Comparison of ENCODE assay signal across 18 cellular contexts in genomic region chr10:48195803-48196202, GRCh38.
DNase-seq lines count a peak whose midpoint lies in the region; ATAC-seq, FAIRE-seq and TF ChIP-seq lines count a peak whose summit lies in the region.
"Had no signal": no experiment of that assay in that cellular context is flagged by ENCODE, and none has a peak within 500 bp of the region (broad histone marks: within the 10 kb centered on the region; RNA-seq: fewer than 3 reads in every experiment).

No MANE protein-coding gene starts in this region.

- H3K27me3 Mint-ChIP-seq in Calu3 (ENCODE audit: unreplicated experiment) = no peaks in the 10 kb centered on the region
- H3K27me3 Mint-ChIP-seq: CD4-positive, alpha-beta memory T cell had no signal

- no peak overlapping the region for H2BK120ac ChIP-seq in H1 (replicated peaks; ENCODE audit: low read depth, low read length)

- H3K4ac ChIP-seq in H1 (replicated peaks; ENCODE audit: insufficient read length, low read depth, low read length) = no peak overlapping the region

- 0 out of 2 replicates have a peak overlapping the region, but pooled peaks have one; percentile 81 for H2AFZ ChIP-seq in H1 (ENCODE audit: low read length)

- no TSS peak for BruUV-seq in Calu3 (replicated peaks; lab: Mats Ljungman, UMichigan)

- H3K36me3 ChIP-seq in H1 (ENCODE audit: control insufficient read depth in 2 of 4, insufficient read depth in 4 of 4, low read length in 3 of 4) (no peaks in the 10 kb centered on the region), right lobe of liver (no peaks in the 10 kb centered on the region)

- peak overlapping the region; percentile 56; the same call in 1 of the 2 replicates for H3K27ac ChIP-seq in VCaP
- no peak overlapping the region for H3K27ac ChIP-seq in H1 (ENCODE audit: low read depth, low read length)
- no peak overlapping the region for H3K27ac ChIP-seq in right lobe of liver

- TF ChIP-seq RAD21 in H1 (IDR thresholded peaks at IDR 0.05 in 1 of 2, conservative IDR thresholded peaks at IDR 0.05 in 1 of 2; ENCODE audit: low read depth in 2 of 2, low read length in 2 of 2) = 0 out of 4 replicates have a peak, but pooled peaks of 1 of the 2 experiments have one; percentile 10

- TF ChIP-seq CTCF in VCaP (conservative IDR thresholded peaks at IDR 0.05) (no peak), H1 (IDR thresholded peaks at IDR 0.05; ENCODE audit: control extremely low read depth in 1 of 3, insufficient read depth in 1 of 3, low read depth in 1 of 3, low read length in 3 of 3) (0 out of 4 replicates have a peak, but pooled peaks of 1 of the 3 experiments have one; percentile 8), right lobe of liver (IDR thresholded peaks at IDR 0.05) (no peak), Calu3 (IDR thresholded peaks at IDR 0.05; ENCODE audit: unreplicated experiment) (no peak)

- H3K9me3 ChIP-seq in H1 (ENCODE audit: insufficient read depth in 2 of 2, low read depth in 1 of 2, low read length in 1 of 2) (no peaks in the 10 kb centered on the region), right lobe of liver (no peaks in the 10 kb centered on the region)

- POLR2A ChIA-PET in H1 (lab: Charles Lee; ENCODE audit: partially characterized antibody) = no interaction called here

- H3K4me1 ChIP-seq in H1 (replicated peaks in 1 of 4; ENCODE audit: control insufficient read depth in 3 of 4, insufficient read depth in 4 of 4, low read length in 3 of 4) (peaks cover 0 to 4% (median 0%) of the 10 kb centered on the region in 4 experiments; a peak in 2 of 7 replicates), right lobe of liver (no peaks in the 10 kb centered on the region)

- H2BK20ac ChIP-seq in H1 (ENCODE audit: low read length) = no peak overlapping the region

- H3K23ac ChIP-seq in H1 (ENCODE audit: insufficient read length) = no peak overlapping the region

- H3K79me1 ChIP-seq in H1 (ENCODE audit: low read depth, low read length) = no peaks in the 10 kb centered on the region

- ATAC-seq in right lobe of liver (no peak), GM19452 (IDR thresholded peaks at IDR 0.05; ENCODE audit: unreplicated experiment) (no peak)

- FAIRE-seq in H1 (lab: Jason Lieb, UNC) = no peak
- FAIRE-seq: GM12891, GM18507 had no signal

- H3K4me3 ChIP-seq in H1 (ENCODE audit: extremely low read depth in 1 of 4, insufficient read depth in 2 of 4, low read depth in 3 of 4, low read length in 4 of 4) = no peak overlapping the region
- H3K4me3 ChIP-seq in right lobe of liver = no peak overlapping the region

- no peaks in the 10 kb centered on the region for H3K27me3 ChIP-seq in H1 (replicated peaks in 1 of 4; ENCODE audit: control insufficient read depth in 3 of 4, extremely low read depth in 1 of 4, insufficient read depth in 3 of 4, low read length in 3 of 4)
- no peaks in the 10 kb centered on the region for H3K27me3 ChIP-seq in right lobe of liver

- no peak overlapping the region for H3K18ac ChIP-seq in H1 (ENCODE audit: extremely low read depth, low read length)

- CTCF ChIA-PET in H1 (lab: Charles Lee; ENCODE audit: partially characterized antibody) (interaction anchor here (0.7 to 1.7 kb wide), 4 partner anchors 14 to 46 kb away, joined by 3 to 4 read pairs (median 4); no protein-coding TSS in a partner anchor), Calu3 (lab: Charles Lee) (no interaction called here)

- DNase-seq in NCI-H82 (lab: John Stamatoyannopoulos, UW) (peak; percentile 60), H1 (ENCODE audit: low read depth in 1 of 2, low spot score in 2 of 2) (no peak), islet precursor cell (peak; percentile 35), right lobe of liver (no peak), Calu3 (no peak), retina (no peak)
- DNase-seq: C1 segment of cervical spinal cord; CD4-positive, alpha-beta memory T cell; COR-L47; EL; GF-D8; GOT3; H7; HCEC 1CT had no signal

- no peaks in the 10 kb centered on the region for H3K23me2 ChIP-seq in H1 (ENCODE audit: low read depth, low read length)

- H3K4me2 ChIP-seq in H1 (ENCODE audit: insufficient read depth in 1 of 2, low read depth in 2 of 2, low read length in 2 of 2) = no peak overlapping the region

- intact Hi-C loops in right lobe of liver (cut with DNase I) (no loop called here), Calu3 (cut with micrococcal nuclease; ENCODE audit: unreplicated experiment) (no loop called here)

- no peak for TF ChIP-seq POLR2A in H1 (IDR thresholded peaks at IDR 0.05; ENCODE audit: control extremely low read depth in 1 of 2, low read depth in 2 of 2, low read length in 2 of 2)
- TF ChIP-seq POLR2A in right lobe of liver (IDR thresholded peaks at IDR 0.05) = no peak

- H2AK5ac ChIP-seq in H1 (ENCODE audit: low read depth, low read length) = no peak overlapping the region

- H4K91ac ChIP-seq in H1 (replicated peaks; ENCODE audit: insufficient read length, low read length) = no peak overlapping the region

- no peak overlapping the region for H3K9ac ChIP-seq in H1 (replicated peaks in 1 of 4; ENCODE audit: extremely low read depth in 1 of 4, low read depth in 3 of 4, low read length in 3 of 4)

- H3K4me3 Mint-ChIP-seq in Calu3 (ENCODE audit: low read depth, unreplicated experiment) = no peak overlapping the region
- H3K4me3 Mint-ChIP-seq: CD4-positive, alpha-beta memory T cell had no signal

- H3K36me3 Mint-ChIP-seq in Calu3 (ENCODE audit: insufficient read depth, unreplicated experiment) = no peaks in the 10 kb centered on the region
- H3K36me3 Mint-ChIP-seq: CD4-positive, alpha-beta memory T cell had no signal

- H3K14ac ChIP-seq in H1 (ENCODE audit: insufficient read length) = no peak overlapping the region

- no peaks in the 10 kb centered on the region for H4K20me1 ChIP-seq in H1 (replicated peaks in 1 of 2; ENCODE audit: control insufficient read depth in 1 of 2, insufficient read depth in 2 of 2, low read length in 2 of 2)

- no peak overlapping the region for H4K5ac ChIP-seq in H1 (ENCODE audit: insufficient read length, low read depth, low read length)

- H2BK12ac ChIP-seq in H1 (ENCODE audit: low read depth, low read length) = no peak overlapping the region

- H2BK5ac ChIP-seq in H1 (ENCODE audit: low read depth, low read length) = no peak overlapping the region

- H3K9me3 Mint-ChIP-seq in Calu3 (ENCODE audit: low read depth, unreplicated experiment) = no peaks in the 10 kb centered on the region
- H3K9me3 Mint-ChIP-seq: CD4-positive, alpha-beta memory T cell had no signal

- 72% methylated on average over 2 of the region's 2 CpGs; no CpG with 5 or more reads in 1 of the 2 experiments for WGBS in H1 (ENCODE audit: extremely low coverage in 1 of 2, insufficient coverage in 1 of 2, insufficient read length in 1 of 2, insufficient replicate concordance in 2 of 2, low coverage in 1 of 2, low lambda C conversion rate in 2 of 2, missing lambda C conversion rate in 1 of 2), 2 experiments
- WGBS in right lobe of liver (ENCODE audit: insufficient coverage, low coverage, low lambda C conversion rate, missing lambda C conversion rate) = 69% methylated on average over 2 of the region's 2 CpGs

- peaks cover 32% of the 10 kb centered on the region for H3K4me1 Mint-ChIP-seq in Calu3 (ENCODE audit: low read depth, unreplicated experiment)

- no peak overlapping the region for H3K56ac ChIP-seq in H1 (replicated peaks; ENCODE audit: insufficient read length, low read depth, low read length)

- no peak overlapping the region for H4K8ac ChIP-seq in H1 (ENCODE audit: extremely low read depth, insufficient read depth, low read length)

- H3K79me2 ChIP-seq in H1 (ENCODE audit: control insufficient read depth in 1 of 2, insufficient read depth in 2 of 2, low read length in 2 of 2) = no peaks in the 10 kb centered on the region

- peak in 1 of 2 experiments; percentile 57; a peak in 1 of 3 replicates for TF ChIP-seq EP300 in H1 (IDR thresholded peaks at IDR 0.05; ENCODE audit: borderline replicate concordance in 1 of 2, low read depth in 2 of 2, low read length in 2 of 2)

- H3K27ac Mint-ChIP-seq in Calu3 (ENCODE audit: unreplicated experiment) = no peak overlapping the region
- H3K27ac Mint-ChIP-seq: CD4-positive, alpha-beta memory T cell had no signal

- H2BK15ac ChIP-seq in H1 (ENCODE audit: low read length) = no peak overlapping the region

TF ChIP-seq in H1, 55 proteins besides CTCF, POLR2A, EP300 and RAD21:
- TF ChIP-seq KDM1A (IDR thresholded peaks at IDR 0.05; ENCODE audit: borderline replicate concordance, low read length) (no peak), RXRA (IDR thresholded peaks at IDR 0.05; ENCODE audit: insufficient read depth, low read depth, low read length) (no peak), BRCA1 (IDR thresholded peaks at IDR 0.05; ENCODE audit: low read depth, low read length) (no peak), NANOG (IDR thresholded peaks at IDR 0.05; ENCODE audit: insufficient read depth, low read depth, low read length, poor library complexity, severe bottlenecking) (no peak)

Comparison
In these comparisons a context has a peak if more than half of its experiments do, and no peak if none do; other contexts are left out.
1. DNase-seq: peak in NCI-H82 (single experiment) and islet precursor cell (single experiment); none in H1 (0 of 2), right lobe of liver (0 of 3), Calu3 (single experiment) and retina (single experiment).